ENCODE assay signal across 1 cellular context in genomic region chr17:41530062-41531048, GRCh38.
TF ChIP-seq lines count a peak whose summit lies in the region.

No MANE protein-coding gene starts in this region.

TF ChIP-seq in K562, 482 proteins besides CTCF, POLR2A, EP300 and RAD21 (continued from another document):
- TF ChIP-seq SFPQ (IDR thresholded peaks at IDR 0.05; ENCODE audit: low read depth, low read length) = no peak
- no peak for TF ChIP-seq ZNF347 (CRISPR knock-in tag; IDR thresholded peaks at IDR 0.05; ENCODE audit: low read depth)
- TF ChIP-seq NCOA6 (IDR thresholded peaks at IDR 0.05) = 0 out of 2 replicates have a peak, but pooled peaks have one; percentile 61
- no peak for TF ChIP-seq IRF2 (CRISPR knock-in tag; IDR thresholded peaks at IDR 0.05)
- no peak for TF ChIP-seq ZKSCAN3 (CRISPR knock-in tag; IDR thresholded peaks at IDR 0.05)
- TF ChIP-seq MECOM (CRISPR knock-in tag; IDR thresholded peaks at IDR 0.05) = no peak; the same call in 1 of the 2 replicates
- TF ChIP-seq MAX (CRISPR knock-in tag; IDR thresholded peaks at IDR 0.05) = no peak
- no peak for TF ChIP-seq TRIM25 (IDR thresholded peaks at IDR 0.05; ENCODE audit: borderline replicate concordance)
- TF ChIP-seq PTBP1 (IDR thresholded peaks at IDR 0.05; ENCODE audit: low read depth, low read length) = 0 out of 2 replicates have a peak, but pooled peaks have one; percentile 20
- TF ChIP-seq TGIF2 (CRISPR knock-in tag; IDR thresholded peaks at IDR 0.05) = no peak
